In the genomic region with DNA sequence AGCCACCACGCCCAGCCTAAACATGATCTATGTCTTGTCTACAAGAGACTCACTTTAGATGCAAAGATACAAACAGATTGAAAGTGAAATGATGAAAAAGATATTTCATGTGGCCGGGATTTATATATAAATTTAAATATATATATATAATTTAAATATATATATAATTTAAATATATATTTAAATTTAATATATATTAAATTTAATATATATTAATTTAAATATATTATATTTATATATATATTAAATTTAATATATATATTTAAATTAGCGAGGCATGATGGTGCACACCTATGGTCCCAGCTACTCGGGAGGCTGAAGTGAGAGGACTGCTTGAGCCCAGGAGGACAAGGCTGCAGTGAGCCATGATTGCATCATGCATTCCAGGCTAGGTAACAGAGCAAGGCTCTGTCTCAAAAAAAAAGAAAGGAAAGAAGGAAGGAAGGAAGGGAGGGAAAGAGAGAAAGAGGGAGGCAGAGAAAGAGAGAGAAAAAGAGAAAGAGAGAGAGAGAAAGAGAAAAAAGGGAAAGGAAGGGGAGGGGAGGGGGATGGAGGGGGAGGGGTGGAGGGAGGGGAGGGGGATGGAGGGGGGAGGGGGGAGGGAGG, we compare ENCODE assay signal across 18 cellular contexts. TPM values are rescaled to one million over a fixed set of nuclear protein-coding genes. Genes with fewer than 3 reads are reported as not detected.
DNase-seq lines count a peak whose midpoint lies in the region; ATAC-seq, FAIRE-seq and TF ChIP-seq lines count a peak whose summit lies in the region.
"Had no signal": no experiment of that assay in that cellular context is flagged by ENCODE, and none has a peak within 500 bp of the region (broad histone marks: within the 10 kb centered on the region; RNA-seq: fewer than 3 reads in every experiment).

No MANE protein-coding gene starts in this region.

- H3K4me1 ChIP-seq in breast epithelium = no peaks in the 10 kb centered on the region
- H3K4me1 ChIP-seq in HEK293 (ENCODE audit: control insufficient read depth, insufficient read depth, low read length) = no peaks in the 10 kb centered on the region
- H3K4me1 ChIP-seq in pancreas = no peaks in the 10 kb centered on the region
- no peaks in the 10 kb centered on the region for H3K4me1 ChIP-seq in endodermal cell (ENCODE audit: control insufficient read depth, insufficient read depth, low read length)
- H3K4me1 ChIP-seq: A549, BE2C had no signal

- H3K27me3 ChIP-seq in breast epithelium (no peaks in the 10 kb centered on the region), pancreas (no peaks in the 10 kb centered on the region), endodermal cell (ENCODE audit: control insufficient read depth, insufficient read depth, low read length, poor library complexity, severe bottlenecking) (peaks cover 33% of the 10 kb centered on the region)

- CTCF ChIA-PET in MCF 10A (lab: Yijun Ruan, JAX) = interaction anchor here (0.6 kb wide), 1 partner anchor 32 kb away, joined by 3 read pairs; no protein-coding TSS in a partner anchor
- CTCF ChIA-PET in HEK293 (lab: Yijun Ruan, JAX) = interaction anchor here (1.2 kb wide), 1 partner anchor 147 kb away, joined by 3 read pairs; no protein-coding TSS in a partner anchor
- CTCF ChIA-PET in WTC11 (lab: Charles Lee) = interaction anchor here (1.4 kb wide), 1 partner anchor 142 kb away, joined by 4 read pairs; a partner anchor contains a TSS

- no peak for TF ChIP-seq POLR2A in breast epithelium (IDR thresholded peaks at IDR 0.05)

- peaks cover 21% of the 10 kb centered on the region for H3K27me3 Mint-ChIP-seq in MCF 10A (ENCODE audit: insufficient read depth, unreplicated experiment)
- H3K27me3 Mint-ChIP-seq in WTC11 (ENCODE audit: low read depth) = peaks cover 75% of the 10 kb centered on the region
- peaks cover 63% of the 10 kb centered on the region for H3K27me3 Mint-ChIP-seq in endodermal cell (ENCODE audit: insufficient read depth)

- ATAC-seq in WTC11 (no peak), pancreas (no peak)
- ATAC-seq: A549, HCT116 had no signal

- no peak overlapping the region for H3K4me3 ChIP-seq in breast epithelium
- no peak overlapping the region for H3K4me3 ChIP-seq in HEK293 (ENCODE audit: low read depth, low read length)
- H3K4me3 ChIP-seq in pancreas = no peak overlapping the region
- no peak overlapping the region for H3K4me3 ChIP-seq in endodermal cell (ENCODE audit: low read length)
- H3K4me3 ChIP-seq: A549 had no signal

- H3K4me1 Mint-ChIP-seq in MCF 10A (ENCODE audit: insufficient read depth, unreplicated experiment) = peaks cover 6% of the 10 kb centered on the region
- H3K4me1 Mint-ChIP-seq in WTC11 = peaks cover 3% of the 10 kb centered on the region; the same call in 1 of the 2 replicates
- H3K4me1 Mint-ChIP-seq in endodermal cell = no peaks in the 10 kb centered on the region

- H3K27ac Mint-ChIP-seq in MCF 10A (ENCODE audit: low read depth, unreplicated experiment) (peak overlapping the region; percentile 71), WTC11 (no peak overlapping the region), endodermal cell (no peak overlapping the region)
- H3K27ac Mint-ChIP-seq: IgD-negative memory B cell had no signal

- H3K36me3 ChIP-seq in breast epithelium (no peaks in the 10 kb centered on the region), HEK293 (ENCODE audit: control insufficient read depth in 2 of 2, insufficient read depth in 1 of 2, low read length in 2 of 2) (no peaks in the 10 kb centered on the region), pancreas (no peaks in the 10 kb centered on the region), endodermal cell (ENCODE audit: control insufficient read depth, insufficient read depth, low read length) (no peaks in the 10 kb centered on the region)
- H3K36me3 ChIP-seq: BE2C had no signal

- TF ChIP-seq CTCF in MCF 10A (IDR thresholded peaks at IDR 0.05; ENCODE audit: unreplicated experiment) (no peak), breast epithelium (IDR thresholded peaks at IDR 0.05) (no peak), HEK293 (tag by site-specific recombination; IDR thresholded peaks at IDR 0.05) (no peak), WTC11 (IDR thresholded peaks at IDR 0.05) (no peak), pancreas (IDR thresholded peaks at IDR 0.05) (no peak), endodermal cell (conservative IDR thresholded peaks at IDR 0.05) (no peak)

- 65 to 88% methylated on average over 4 of the region's 4 CpGs for WGBS in pancreas, 2 donors
- 91 to 100% methylated on average over 1 to 3 of the region's 4 CpGs for WGBS in endodermal cell (ENCODE audit: insufficient coverage in 1 of 2, insufficient read length in 1 of 2), 2 experiments

- POLR2A ChIA-PET in MCF 10A (lab: Yijun Ruan, JAX) = no interaction called here
- POLR2A ChIA-PET in HEK293 (lab: Yijun Ruan, JAX) = no interaction called here
- POLR2A ChIA-PET in WTC11 (lab: Charles Lee) = no interaction called here

- H3K27ac ChIP-seq in breast epithelium (no peak overlapping the region), HEK293 (ENCODE audit: extremely low read depth, low read depth, low read length) (no peak overlapping the region), pancreas (no peak overlapping the region), endodermal cell (ENCODE audit: low read depth, low read length) (no peak overlapping the region)
- H3K27ac ChIP-seq: A549, C4-2B had no signal

- no TSS peak for BruUV-seq in MCF 10A (replicated peaks; lab: Mats Ljungman, UMichigan)

- H3K36me3 Mint-ChIP-seq in MCF 10A (ENCODE audit: insufficient read depth, unreplicated experiment) (no peaks in the 10 kb centered on the region), WTC11 (no peaks in the 10 kb centered on the region), endodermal cell (ENCODE audit: low read depth) (no peaks in the 10 kb centered on the region)
- H3K36me3 Mint-ChIP-seq: IgD-negative memory B cell had no signal

- no peaks in the 10 kb centered on the region for H3K9me3 Mint-ChIP-seq in MCF 10A (ENCODE audit: unreplicated experiment)
- H3K9me3 Mint-ChIP-seq in WTC11 = peaks cover 14% of the 10 kb centered on the region
- H3K9me3 Mint-ChIP-seq in endodermal cell = peaks cover 8% of the 10 kb centered on the region
- H3K9me3 Mint-ChIP-seq: IgD-negative memory B cell had no signal

- H3K4me3 Mint-ChIP-seq in MCF 10A (ENCODE audit: unreplicated experiment) = no peak overlapping the region
- no peak overlapping the region for H3K4me3 Mint-ChIP-seq in WTC11
- no peak overlapping the region for H3K4me3 Mint-ChIP-seq in endodermal cell
- H3K4me3 Mint-ChIP-seq: CD4-positive, alpha-beta memory T cell; IgD-negative memory B cell had no signal

- DNase-seq in MCF 10A (ENCODE audit: unreplicated experiment) = no peak
- DNase-seq in breast epithelium (ENCODE audit: low spot score in 2 of 2) = no peak
- DNase-seq in WTC11 (ENCODE audit: low spot score) = no peak
- no peak for DNase-seq in pancreas
- DNase-seq in occipital lobe (lab: John Stamatoyannopoulos, UW) = no peak
- no peak for DNase-seq in endodermal cell
- DNase-seq: BE2C; CD4-positive, alpha-beta memory T cell; DND-41; GF-D8 had no signal

- H3K9me3 ChIP-seq in breast epithelium (peaks cover 0 to 2% of the 10 kb centered on the region in 2 donors), HEK293 (ENCODE audit: control insufficient read depth, insufficient read depth, low read depth, low read length) (no peaks in the 10 kb centered on the region), pancreas (no peaks in the 10 kb centered on the region), endodermal cell (ENCODE audit: control insufficient read depth, low read length) (no peaks in the 10 kb centered on the region)
- H3K9me3 ChIP-seq: A549, BE2C had no signal

- no peak overlapping the region for H3K9ac ChIP-seq in endodermal cell (ENCODE audit: extremely low read depth, low read length, poor library complexity, severe bottlenecking)

- FAIRE-seq in pancreas (lab: Jason Lieb, UNC) = peak; percentile 74
- FAIRE-seq: A549, GM19239, H54 had no signal

- intact Hi-C loops in MCF 10A (cut with micrococcal nuclease) (no loop called here), breast epithelium (cut with DNase I; ENCODE audit: low total_unique reads) (no loop called here), pancreas (cut with DNase I) (no loop called here)

TF ChIP-seq in WTC11, 78 proteins besides CTCF, POLR2A, EP300 and RAD21:
- TF ChIP-seq KAT7 (CRISPR knock-in tag; IDR thresholded peaks at IDR 0.05; ENCODE audit: borderline replicate concordance) (no peak), HMGA2 (CRISPR knock-in tag; IDR thresholded peaks at IDR 0.05) (peak; percentile 96), FOXJ3 (CRISPR knock-in tag; IDR thresholded peaks at IDR 0.05; ENCODE audit: borderline replicate concordance) (no peak), ETV6 (CRISPR knock-in tag; IDR thresholded peaks at IDR 0.05) (no peak), GABPB1 (CRISPR knock-in tag; IDR thresholded peaks at IDR 0.05) (peak; percentile 50; the same call in 1 of the 2 replicates), OVOL2 (CRISPR knock-in tag; IDR thresholded peaks at IDR 0.05; ENCODE audit: borderline replicate concordance) (no peak)

RNA-seq across cellular contexts. Expression of a gene that starts 7.0 kb away (rescaled TPM):
- total RNA-seq in MCF 10A (2022) = 23.6 and 25.7 TPM in 2 replicates
- 10 to 100 TPM in 1 of 3 donors, 1 to 10 TPM in 2; 7.5 to 12.5 (median 9.2) TPM for total RNA-seq in breast epithelium
- 10.5 to 13.7 TPM (median 13.6 TPM) in 3 replicates for total RNA-seq in WTC11 (2021)
- total RNA-seq in pancreas = 1 to 10 TPM; 3.0 to 5.2 (median 4.6) TPM
- 1 to 10 TPM; 7.6 to 9.1 TPM for polyA plus RNA-seq in pancreas
- total RNA-seq in occipital lobe = 44.5 TPM
- total RNA-seq in endodermal cell = 1 to 10 TPM; 6.4 to 9.2 TPM
- 14.6 TPM for polyA plus RNA-seq in endodermal cell (2013, experiment 1 of 2)
- polyA plus RNA-seq in endodermal cell (2013, experiment 2 of 2) = 12.3 TPM

RNA-seq across cellular contexts. Expression of a gene that starts 51.2 kb away (rescaled TPM):
- total RNA-seq in MCF 10A (2022) = 0.10 and 0.26 TPM in 2 replicates
- total RNA-seq in breast epithelium = 1 to 10 TPM in 1 of 3 donors, under 1 TPM in 1, not detected in 1; 0.59 to 2.0 TPM
- total RNA-seq in WTC11 (2021) = 21.9 to 34.3 TPM (median 31.0 TPM) in 3 replicates
- 1 to 10 TPM; 1.6 to 2.1 (median 1.8) TPM for total RNA-seq in pancreas
- polyA plus RNA-seq in pancreas = 1 to 10 TPM; 2.8 to 3.1 TPM
- total RNA-seq in occipital lobe = 4.1 TPM
- total RNA-seq in endodermal cell = 10 to 100 TPM in 1 of 2 donors, 1 to 10 TPM in 1; 9.5 to 20.2 TPM
- polyA plus RNA-seq in endodermal cell (2013, experiment 1 of 2) = 32.1 TPM
- polyA plus RNA-seq in endodermal cell (2013, experiment 2 of 2) = 29.5 TPM
- polyA plus RNA-seq: AG04450, IgD-negative memory B cell had no signal

RNA-seq across cellular contexts. Expression of a gene that starts 60.0 kb away (rescaled TPM):
- total RNA-seq in MCF 10A (2022) (not detected in 2 replicates), breast epithelium (1 to 10 TPM in 1 of 3 donors, not detected in 2; 1.3 TPM), WTC11 (2021) (not detected in 3 replicates), pancreas (not detected), occipital lobe (not detected), endodermal cell (not detected)
- not detected for polyA plus RNA-seq in pancreas
- not detected for polyA plus RNA-seq in endodermal cell (2013, experiment 1 of 2)
- polyA plus RNA-seq in endodermal cell (2013, experiment 2 of 2) = not detected
- total RNA-seq: CD4-positive, alpha-beta memory T cell had no signal
- polyA plus RNA-seq: A549; AG04450; CD4-positive, alpha-beta memory T cell; IgD-negative memory B cell had no signal
